ENCODE assay signal across 15 cellular contexts in genomic region chrX:24485976-24486680, GRCh38.
"Had no signal": no experiment of that assay in that cellular context is flagged by ENCODE, and none has a peak within 500 bp of the region (broad histone marks: within the 10 kb centered on the region; RNA-seq: fewer than 3 reads in every experiment).

No MANE protein-coding gene starts in this region.

- H3K27me3 ChIP-seq: cardiac muscle cell, thyroid gland had no signal

- DNase-seq: activated B cell treated with CpG ODN at 0.5 μM for 24 hours; activated CD4-positive, alpha-beta T cell treated with anti-CD3 and anti-CD28 coated beads, Interleukin-2, amount 10 ng/mL, durations not matched to agents 7 days and 5 days; activated CD8-positive, alpha-beta memory T cell treated with anti-CD3 and anti-CD28 coated beads, Interleukin-2, amount 50 U/mL, for 48 hours; dorsolateral prefrontal cortex; left ventricle myocardium inferior; naive thymus-derived CD8-positive, alpha-beta T cell; nucleus accumbens; retina; stimulated activated CD4-positive, alpha-beta T cell treated with anti-CD3 and anti-CD28 coated beads, Interleukin-2, amount 100 ng/mL, for 48 hours; thyroid gland had no signal

- FAIRE-seq: keratinocyte, TTC549, urothelium cell line had no signal

- H3K36me3 ChIP-seq: cardiac muscle cell, left ventricle myocardium inferior, thyroid gland had no signal

- ATAC-seq: naive thymus-derived CD8-positive, alpha-beta T cell; stimulated activated memory B cell treated with anti-CD40 and anti-IgM and Interleukin-4, amounts not matched to agents 10 μg/mL and 1 μg/mL and 100 μg/mL, for 72 hours had no signal

- H3K4me1 ChIP-seq: left ventricle myocardium inferior, thyroid gland had no signal

- H3K4me3 ChIP-seq: cardiac muscle cell, dorsolateral prefrontal cortex, left ventricle myocardium inferior, thyroid gland had no signal

- H3K27ac ChIP-seq: cardiac muscle cell, dorsolateral prefrontal cortex, left ventricle myocardium inferior, thyroid gland had no signal

- H3K9me3 ChIP-seq: left ventricle myocardium inferior, thyroid gland had no signal
